8 cellular contexts compared by ENCODE assay signal in genomic region chr17:7552621-7553051, GRCh38. TPM values are rescaled to one million over a fixed set of nuclear protein-coding genes. Genes with fewer than 3 reads are reported as not detected.
DNase-seq lines count a peak whose midpoint lies in the region; ATAC-seq and TF ChIP-seq lines count a peak whose summit lies in the region.

No MANE protein-coding gene starts in this region.

- ATAC-seq in GM19467 (IDR thresholded peaks at IDR 0.05; ENCODE audit: unreplicated experiment) (peak; percentile 50), HG02642 (IDR thresholded peaks at IDR 0.05; ENCODE audit: poor library complexity, unreplicated experiment) (no peak)

- H3K79me2 ChIP-seq in smooth muscle cell (ENCODE audit: low read depth): no peaks in the 10 kb centered on the region

- H3K9me3 ChIP-seq in CD8-positive, alpha-beta memory T cell (ENCODE audit: low read length): no peaks in the 10 kb centered on the region
- H3K9me3 ChIP-seq in right atrium auricular region (no peaks in the 10 kb centered on the region), smooth muscle cell (replicated peaks; ENCODE audit: low read depth) (no peaks in the 10 kb centered on the region)

- WGBS in smooth muscle cell (ENCODE audit: low lambda C conversion rate): 93% methylated on average over 6 of the region's 6 CpGs

- no peak overlapping the region for H2AFZ ChIP-seq in smooth muscle cell (ENCODE audit: low read depth)

- H3F3A ChIP-seq in smooth muscle cell (ENCODE audit: low read depth): no peaks in the 10 kb centered on the region

- no peak overlapping the region for H3K4me2 ChIP-seq in smooth muscle cell

- H3K4me1 ChIP-seq in CD8-positive, alpha-beta memory T cell (ENCODE audit: insufficient read depth, low read length): peaks cover 52% of the 10 kb centered on the region
- H3K4me1 ChIP-seq in right atrium auricular region: peaks cover 0 to 30% of the 10 kb centered on the region in 2 donors
- H3K4me1 ChIP-seq in smooth muscle cell (ENCODE audit: low read depth): peaks cover 7% of the 10 kb centered on the region

- H3K4me1 Mint-ChIP-seq in CD8-positive, alpha-beta memory T cell: peaks cover 49 to 63% (median 60%) of the 10 kb centered on the region in 3 donors

- no peaks in the 10 kb centered on the region for H3K27me3 Mint-ChIP-seq in CD8-positive, alpha-beta memory T cell

- peak overlapping the region; percentile 21 to 81 (median 62) for H3K4me3 Mint-ChIP-seq in CD8-positive, alpha-beta memory T cell

- no peak overlapping the region for H3K4me3 ChIP-seq in CD8-positive, alpha-beta memory T cell (ENCODE audit: low read length)
- no peak overlapping the region for H3K4me3 ChIP-seq in right atrium auricular region
- H3K4me3 ChIP-seq in smooth muscle cell: no peak overlapping the region

- H3K9me3 Mint-ChIP-seq in CD8-positive, alpha-beta memory T cell: no peaks in the 10 kb centered on the region

- peak overlapping the region; percentile 77 to 96 (median 90) for H3K27ac Mint-ChIP-seq in CD8-positive, alpha-beta memory T cell

- peak in 2 of 5 donors; percentile 53 to 75 for DNase-seq in CD8-positive, alpha-beta memory T cell
- DNase-seq in NOMO-1 (lab: John Stamatoyannopoulos, UW; ENCODE audit: unreplicated experiment in 2 of 2): peak; percentile 52 to 84
- peak; percentile 82 for DNase-seq in foreskin melanocyte
- no peak for DNase-seq in NCI-H526 treated with DMSO at 0.1 percent for 48 hours (lab: John Stamatoyannopoulos, UW)
- DNase-seq in right atrium auricular region (ENCODE audit: low spot score): no peak
- DNase-seq in smooth muscle cell (lab: John Stamatoyannopoulos, UW; ENCODE audit: unreplicated experiment): no peak

- no peak overlapping the region for H3K27ac ChIP-seq in CD8-positive, alpha-beta memory T cell (ENCODE audit: low read depth, low read length)
- H3K27ac ChIP-seq in right atrium auricular region (no peak overlapping the region), smooth muscle cell (ENCODE audit: low read depth) (no peak overlapping the region)

- no peak overlapping the region for H3K9ac ChIP-seq in smooth muscle cell (ENCODE audit: low read depth)

- no peaks in the 10 kb centered on the region for H4K20me1 ChIP-seq in smooth muscle cell (ENCODE audit: low read depth)

- CTCF ChIA-PET in CD8-positive, alpha-beta memory T cell (lab: Charles Lee): interaction anchor here (0.6 to 7.6 kb wide), 3 partner anchors 8 to 96 kb away, joined by 3 to 42 read pairs (median 4); partner anchors contain the start of gene SENP3

- TF ChIP-seq CTCF in right atrium auricular region (IDR thresholded peaks at IDR 0.05) (no peak), smooth muscle cell (IDR thresholded peaks at IDR 0.05; ENCODE audit: borderline replicate concordance, insufficient read depth, poor library complexity, severe bottlenecking) (no peak)

- H3K27me3 ChIP-seq in CD8-positive, alpha-beta memory T cell (ENCODE audit: insufficient read depth, low read length, poor library complexity, severe bottlenecking): no peaks in the 10 kb centered on the region
- no peaks in the 10 kb centered on the region for H3K27me3 ChIP-seq in right atrium auricular region
- no peaks in the 10 kb centered on the region for H3K27me3 ChIP-seq in smooth muscle cell (ENCODE audit: low read depth)

- H3K36me3 Mint-ChIP-seq in CD8-positive, alpha-beta memory T cell: peaks cover 0 to 26% (median 4%) of the 10 kb centered on the region in 3 donors

- POLR2A ChIA-PET in CD8-positive, alpha-beta memory T cell (lab: Charles Lee): interaction anchor here (0.5 to 0.7 kb wide), 6 partner anchors 21 to 208 kb away, joined by 3 to 10 read pairs (median 4); partner anchors contain the start of gene SAT2

- no peaks in the 10 kb centered on the region for H3K36me3 ChIP-seq in CD8-positive, alpha-beta memory T cell (ENCODE audit: insufficient read depth, low read length)
- no peaks in the 10 kb centered on the region for H3K36me3 ChIP-seq in right atrium auricular region
- no peaks in the 10 kb centered on the region for H3K36me3 ChIP-seq in smooth muscle cell (ENCODE audit: low read depth)

RNA-seq across cellular contexts. Expression of gene TNFSF12, which starts 3.8 kb away (rescaled TPM):
- 10 to 100 TPM; 18.6 to 22.5 TPM for total RNA-seq in CD8-positive, alpha-beta memory T cell
- polyA plus RNA-seq in CD8-positive, alpha-beta memory T cell: 60.8 TPM
- total RNA-seq in right atrium auricular region (10 to 100 TPM; 39.6 to 50.2 TPM), smooth muscle cell (5.9 and 6.2 TPM in 2 replicates)
- polyA plus RNA-seq in smooth muscle cell: 13.6 and 16.1 TPM in 2 replicates

RNA-seq across cellular contexts. Expression of gene TNFSF13, which starts 5.9 kb away (rescaled TPM):
- total RNA-seq in CD8-positive, alpha-beta memory T cell: 1 to 10 TPM in 1 of 2 experiments, under 1 TPM in 1; 0.80 to 1.6 TPM
- not detected for polyA plus RNA-seq in CD8-positive, alpha-beta memory T cell
- total RNA-seq in right atrium auricular region (10 to 100 TPM; 11.0 to 16.9 TPM), smooth muscle cell (0.18 and 4.1 TPM in 2 replicates)
- polyA plus RNA-seq in smooth muscle cell: 0.38 and 1.6 TPM in 2 replicates

RNA-seq across cellular contexts. Expression of gene SENP3, which starts 9.1 kb away (rescaled TPM):
- total RNA-seq in CD8-positive, alpha-beta memory T cell: 100 to 1,000 TPM; 111 to 121 TPM
- polyA plus RNA-seq in CD8-positive, alpha-beta memory T cell: 12.0 TPM
- 10 to 100 TPM; 45.9 to 56.1 TPM for total RNA-seq in right atrium auricular region
- 72.1 and 90.3 TPM in 2 replicates for total RNA-seq in smooth muscle cell
- 33.7 and 35.7 TPM in 2 replicates for polyA plus RNA-seq in smooth muscle cell

RNA-seq across cellular contexts. Expression of gene CD68, which starts 26.8 kb away (rescaled TPM):
- 10 to 100 TPM; 11.1 to 12.7 TPM for total RNA-seq in CD8-positive, alpha-beta memory T cell
- 1.2 TPM for polyA plus RNA-seq in CD8-positive, alpha-beta memory T cell
- total RNA-seq in right atrium auricular region (10 to 100 TPM; 16.2 to 54.2 TPM), smooth muscle cell (20.7 and 22.7 TPM in 2 replicates)
- polyA plus RNA-seq in smooth muscle cell: 27.5 and 30.2 TPM in 2 replicates

RNA-seq across cellular contexts. Expression of gene MPDU1, which starts 31.0 kb away (rescaled TPM):
- total RNA-seq in CD8-positive, alpha-beta memory T cell: 100 to 1,000 TPM; 115 to 124 TPM
- polyA plus RNA-seq in CD8-positive, alpha-beta memory T cell: 40.5 TPM
- total RNA-seq in right atrium auricular region (10 to 100 TPM; 55.4 to 81.1 TPM), smooth muscle cell (155 and 228 TPM in 2 replicates)
- 70.7 and 75.1 TPM in 2 replicates for polyA plus RNA-seq in smooth muscle cell

Comparison
In these comparisons a context has a peak if more than half of its experiments do, and no peak if none do; other contexts are left out.
1. DNase-seq: peak in NOMO-1 (2 of 2) and foreskin melanocyte (single experiment); none in NCI-H526 treated with DMSO at 0.1 percent for 48 hours (single experiment), right atrium auricular region (single experiment) and smooth muscle cell (single experiment).